In the genomic region with DNA sequence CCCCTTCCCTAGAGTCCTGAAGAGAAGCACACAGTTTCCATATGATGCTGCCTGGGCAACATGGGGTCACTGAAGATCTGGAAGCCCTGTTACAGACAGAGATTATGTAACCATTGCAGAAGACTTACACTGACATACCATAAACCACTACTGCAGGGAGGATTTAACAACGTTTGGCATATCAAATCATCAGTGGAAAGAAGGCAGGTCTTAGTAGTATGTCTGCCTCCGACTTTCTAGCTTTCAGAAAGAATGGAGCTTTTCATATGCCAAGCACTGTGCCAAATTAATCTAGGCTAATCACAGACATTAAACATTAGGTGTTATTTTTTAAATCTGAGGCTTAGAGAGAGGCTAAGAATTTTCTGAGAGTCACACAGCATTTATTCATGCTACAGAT, we compare ENCODE assay signal across 22 cellular contexts.
"Had no signal": no experiment of that assay in that cellular context is flagged by ENCODE, and none has a peak within 500 bp of the region (broad histone marks: within the 10 kb centered on the region; RNA-seq: fewer than 3 reads in every experiment).

No MANE protein-coding gene starts in this region.

- H3K27ac ChIP-seq: adrenal gland, ascending aorta, gastrocnemius medialis, skin epidermis, VCaP had no signal

- H3K27me3 Mint-ChIP-seq: effector memory CD8-positive, alpha-beta T cell; memory B cell; naive thymus-derived CD8-positive, alpha-beta T cell; stimulated activated naive CD8-positive, alpha-beta T cell treated with anti-CD3 and anti-CD28 coated beads, Interleukin-15, Interleukin-2, amounts not matched to agents 100 ng/mL and 50 ng/mL, for 24 hours had no signal

- H3K4me3 Mint-ChIP-seq: activated naive CD4-positive, alpha-beta T cell treated with anti-CD3 and anti-CD28 coated beads for 36 hours; activated naive CD8-positive, alpha-beta T cell treated with anti-CD3 and anti-CD28 coated beads for 36 hours; activated T-helper 1 cell treated with anti-CD3 and anti-CD28 coated beads, Interleukin-12 subunit alpha, Interleukin-12 subunit beta, Interleukin-2, Interleukin-4 antibody, amounts not matched to agents 30 ng/mL and 10 ng/mL and 1 ng/mL, durations not matched to agents 14 hours and 24 hours and 36 hours; effector memory CD8-positive, alpha-beta T cell; memory B cell; naive thymus-derived CD8-positive, alpha-beta T cell; stimulated activated effector memory CD8-positive, alpha-beta T cell treated with anti-CD3 and anti-CD28 coated beads, Interleukin-12 subunit alpha, Interleukin-12 subunit beta, amount 100 ng/mL, for 72 hours; stimulated activated naive CD8-positive, alpha-beta T cell treated with anti-CD3 and anti-CD28 coated beads, Interleukin-15, Interleukin-2, amounts not matched to agents 100 ng/mL and 50 ng/mL, for 24 hours had no signal

- DNase-seq: activated CD4-positive, alpha-beta T cell treated with anti-CD3 and anti-CD28 coated beads, Interleukin-2, amount 50 U/mL, for 48 hours; activated CD8-positive, alpha-beta memory T cell treated with anti-CD3 and anti-CD28 coated beads for 24 hours; activated effector memory CD4-positive, alpha-beta T cell treated with anti-CD3 and anti-CD28 coated beads, Interleukin-2, amount 50 U/mL, for 16 hours; activated naive CD4-positive, alpha-beta T cell treated with anti-CD3 and anti-CD28 coated beads for 36 hours; activated naive CD8-positive, alpha-beta T cell treated with anti-CD3 and anti-CD28 coated beads for 36 hours; central memory CD4-positive, alpha-beta T cell; effector memory CD8-positive, alpha-beta T cell; gastrocnemius medialis; kidney; stimulated activated CD4-positive, alpha-beta T cell treated with anti-CD3 and anti-CD28 coated beads, Interleukin-12 subunit alpha, Interleukin-12 subunit beta, amount 100 ng/mL, for 4 hours; stimulated activated CD4-positive, alpha-beta T cell treated with anti-CD3 and anti-CD28 coated beads, Interleukin-4, amount 100 ng/mL, for 24 hours had no signal

- H3K4me1 ChIP-seq: ascending aorta, gastrocnemius medialis had no signal

- H3K9me3 ChIP-seq: adrenal gland, ascending aorta, gastrocnemius medialis had no signal

- H3K4me1 Mint-ChIP-seq: activated naive CD8-positive, alpha-beta T cell treated with anti-CD3 and anti-CD28 coated beads for 36 hours; memory B cell; naive thymus-derived CD8-positive, alpha-beta T cell; stimulated activated effector memory CD8-positive, alpha-beta T cell treated with anti-CD3 and anti-CD28 coated beads, Interleukin-12 subunit alpha, Interleukin-12 subunit beta, amount 100 ng/mL, for 72 hours had no signal

- H3K4me3 ChIP-seq: adrenal gland, ascending aorta, gastrocnemius medialis, skin epidermis, tibial nerve had no signal

- H3K9me3 Mint-ChIP-seq: activated naive CD8-positive, alpha-beta T cell treated with anti-CD3 and anti-CD28 coated beads for 36 hours; activated T-helper 1 cell treated with anti-CD3 and anti-CD28 coated beads, Interleukin-12 subunit alpha, Interleukin-12 subunit beta, Interleukin-2, Interleukin-4 antibody, amounts not matched to agents 30 ng/mL and 10 ng/mL and 1 ng/mL, durations not matched to agents 14 hours and 24 hours and 36 hours had no signal

- H3K27ac Mint-ChIP-seq: activated naive CD4-positive, alpha-beta T cell treated with anti-CD3 and anti-CD28 coated beads for 36 hours; activated naive CD8-positive, alpha-beta T cell treated with anti-CD3 and anti-CD28 coated beads for 36 hours; activated T-helper 1 cell treated with anti-CD3 and anti-CD28 coated beads, Interleukin-12 subunit alpha, Interleukin-12 subunit beta, Interleukin-2, Interleukin-4 antibody, amounts not matched to agents 30 ng/mL and 10 ng/mL and 1 ng/mL, durations not matched to agents 14 hours and 24 hours and 36 hours; effector memory CD8-positive, alpha-beta T cell; memory B cell; naive thymus-derived CD8-positive, alpha-beta T cell; progenitor cell of endocrine pancreas; stimulated activated effector memory CD8-positive, alpha-beta T cell treated with anti-CD3 and anti-CD28 coated beads, Interleukin-12 subunit alpha, Interleukin-12 subunit beta, amount 100 ng/mL, for 72 hours; stimulated activated naive CD8-positive, alpha-beta T cell treated with anti-CD3 and anti-CD28 coated beads, Interleukin-15, Interleukin-2, amounts not matched to agents 100 ng/mL and 50 ng/mL, for 24 hours had no signal

- ATAC-seq: effector memory CD8-positive, alpha-beta T cell; gastrocnemius medialis; naive thymus-derived CD8-positive, alpha-beta T cell; stimulated activated effector memory CD8-positive, alpha-beta T cell treated with anti-CD3 and anti-CD28 coated beads, Interleukin-12 subunit alpha, Interleukin-12 subunit beta, amount 100 ng/mL, for 72 hours had no signal

- H3K27me3 ChIP-seq: adrenal gland, ascending aorta, gastrocnemius medialis, tibial nerve had no signal

- H3K36me3 ChIP-seq: adrenal gland, ascending aorta, gastrocnemius medialis, tibial nerve had no signal

- H3K36me3 Mint-ChIP-seq: activated naive CD8-positive, alpha-beta T cell treated with anti-CD3 and anti-CD28 coated beads for 36 hours; memory B cell; naive thymus-derived CD8-positive, alpha-beta T cell; stimulated activated effector memory CD8-positive, alpha-beta T cell treated with anti-CD3 and anti-CD28 coated beads, Interleukin-12 subunit alpha, Interleukin-12 subunit beta, amount 100 ng/mL, for 72 hours had no signal
